Comparison of ENCODE assay signal across 1 cellular context in genomic region chr10:89283174-89283987, GRCh38.
TF ChIP-seq lines count a peak whose summit lies in the region.

No MANE protein-coding gene starts in this region.

TF ChIP-seq in WTC11, 78 proteins besides CTCF, POLR2A, EP300 and RAD21 (continued from another document):
- TF ChIP-seq HMGXB4 (CRISPR knock-in tag; IDR thresholded peaks at IDR 0.05), result no peak
- TF ChIP-seq NFE2L1 (CRISPR knock-in tag; IDR thresholded peaks at IDR 0.05), result no peak
- no peak for TF ChIP-seq ZMAT4 (CRISPR knock-in tag; IDR thresholded peaks at IDR 0.05)
- TF ChIP-seq PREB (CRISPR knock-in tag; IDR thresholded peaks at IDR 0.05; ENCODE audit: borderline replicate concordance), result no peak
- no peak for TF ChIP-seq MAX (CRISPR knock-in tag; IDR thresholded peaks at IDR 0.05)
- no peak for TF ChIP-seq ZNF317 (CRISPR knock-in tag; IDR thresholded peaks at IDR 0.05; ENCODE audit: borderline replicate concordance, low read depth)
